In the genomic region with DNA sequence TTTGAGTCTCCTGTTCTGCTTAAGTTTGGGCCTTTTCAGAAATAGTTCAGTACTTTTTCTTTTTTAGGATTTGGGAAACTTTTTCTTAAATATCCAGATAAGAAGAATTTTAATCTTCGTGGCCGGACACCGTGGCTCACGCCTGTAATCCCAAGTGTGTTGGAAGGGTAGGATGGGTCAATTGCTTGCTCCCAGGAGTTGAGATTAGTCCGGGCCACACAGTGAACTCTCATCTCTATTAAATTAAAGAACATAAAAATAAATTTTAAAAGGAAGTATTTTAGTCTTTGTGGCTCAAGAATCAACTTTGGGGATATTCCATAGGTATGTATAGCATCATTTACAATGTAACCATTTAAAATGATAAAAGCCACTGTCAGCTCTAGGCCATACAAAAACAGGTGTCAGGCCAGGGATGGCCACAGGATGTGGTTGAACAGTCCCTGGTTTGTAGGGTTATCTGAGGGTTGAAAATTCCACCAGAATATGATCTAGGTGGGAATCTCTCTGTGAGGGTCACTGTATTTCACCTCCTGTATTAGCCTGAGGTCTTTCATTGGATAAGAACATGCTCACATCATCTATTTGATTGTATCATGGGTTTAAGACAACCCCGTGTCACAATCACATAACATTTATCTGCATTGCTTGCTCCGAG, we compare ENCODE assay signal across 23 cellular contexts.
DNase-seq lines count a peak whose midpoint lies in the region; ATAC-seq and TF ChIP-seq lines count a peak whose summit lies in the region.
"Had no signal": no experiment of that assay in that cellular context is flagged by ENCODE, and none has a peak within 500 bp of the region (broad histone marks: within the 10 kb centered on the region; RNA-seq: fewer than 3 reads in every experiment).

No MANE protein-coding gene starts in this region.

- H3K27me3 Mint-ChIP-seq in CD4-positive, alpha-beta memory T cell: peaks cover 0 to 1% of the 10 kb centered on the region in 2 donors
- H3K27me3 Mint-ChIP-seq in activated CD8-positive, alpha-beta T cell treated with anti-CD3 and anti-CD28 coated beads for 36 hours: no peaks in the 10 kb centered on the region
- peaks cover 3% of the 10 kb centered on the region for H3K27me3 Mint-ChIP-seq in endothelial cell (ENCODE audit: unreplicated experiment)
- H3K27me3 Mint-ChIP-seq in natural killer cell treated with Interleukin-12 subunit alpha and Interleukin-12 subunit beta and Interleukin-15 and Interleukin-18, amount 100 ng/mL, for 72 hours: no peaks in the 10 kb centered on the region

- H3K4me1 Mint-ChIP-seq in CD4-positive, alpha-beta memory T cell: peaks cover 27 to 59% (median 47%) of the 10 kb centered on the region in 4 donors
- peaks cover 57% of the 10 kb centered on the region for H3K4me1 Mint-ChIP-seq in activated CD8-positive, alpha-beta T cell treated with anti-CD3 and anti-CD28 coated beads for 36 hours (ENCODE audit: low read depth)
- peaks cover 17% of the 10 kb centered on the region for H3K4me1 Mint-ChIP-seq in endothelial cell (ENCODE audit: unreplicated experiment)
- H3K4me1 Mint-ChIP-seq in natural killer cell treated with Interleukin-12 subunit alpha and Interleukin-12 subunit beta and Interleukin-15 and Interleukin-18, amount 100 ng/mL, for 72 hours (ENCODE audit: low read depth in 2 of 2): peaks cover 48 to 60% of the 10 kb centered on the region in 2 donors

- H3K4me3 ChIP-seq in CD4-positive, alpha-beta memory T cell (ENCODE audit: low read length in 2 of 2): no peak overlapping the region
- H3K4me3 ChIP-seq: GM12878, PC-9 had no signal

- no peaks in the 10 kb centered on the region for H3K36me3 ChIP-seq in CD4-positive, alpha-beta memory T cell (ENCODE audit: insufficient read depth, low read length)

- ATAC-seq in activated CD8-positive, alpha-beta T cell treated with anti-CD3 and anti-CD28 coated beads for 36 hours: no peak
- ATAC-seq in natural killer cell treated with Interleukin-12 subunit alpha and Interleukin-12 subunit beta and Interleukin-15 and Interleukin-18, amount 100 ng/mL, for 72 hours: no peak
- no peak for ATAC-seq in GM21360 (IDR thresholded peaks at IDR 0.05; ENCODE audit: unreplicated experiment)
- no peak for ATAC-seq in GM18868 (IDR thresholded peaks at IDR 0.05; ENCODE audit: unreplicated experiment)
- ATAC-seq: GM12878, HCT116, HepG2 had no signal

- no peak for DNase-seq in CD4-positive, alpha-beta memory T cell
- DNase-seq in activated CD8-positive, alpha-beta T cell treated with anti-CD3 and anti-CD28 coated beads for 36 hours: no peak
- DNase-seq in endothelial cell (ENCODE audit: low spot score) (no peak), iPS-NIHi11 (ENCODE audit: low spot score) (no peak)
- DNase-seq in natural killer cell treated with Interleukin-12 subunit alpha and Interleukin-12 subunit beta and Interleukin-15 and Interleukin-18, amount 100 ng/mL, for 72 hours (ENCODE audit: low spot score): no peak
- DNase-seq: C1 segment of cervical spinal cord, DND-41, KG1, NCI-H1092 treated with DMSO at 0.1 percent for 48 hours, NCI-H146, NCI-H2029, NCI-H2227 treated with DMSO at 0.1 percent for 48 hours, NCI-H510A, NCI-H748 treated with DMSO at 0.1 percent for 48 hours, PC-9, RPMI8226, SHP77 had no signal

- H3K36me3 Mint-ChIP-seq in CD4-positive, alpha-beta memory T cell: peaks cover 0 to 2% of the 10 kb centered on the region in 2 donors
- H3K36me3 Mint-ChIP-seq in activated CD8-positive, alpha-beta T cell treated with anti-CD3 and anti-CD28 coated beads for 36 hours (ENCODE audit: low read depth): peaks cover 1% of the 10 kb centered on the region
- no peaks in the 10 kb centered on the region for H3K36me3 Mint-ChIP-seq in endothelial cell (ENCODE audit: low read depth, unreplicated experiment)
- no peaks in the 10 kb centered on the region for H3K36me3 Mint-ChIP-seq in natural killer cell treated with Interleukin-12 subunit alpha and Interleukin-12 subunit beta and Interleukin-15 and Interleukin-18, amount 100 ng/mL, for 72 hours

- peak overlapping the region in 6 of 8 donors; percentile 66 to 87 (median 78) for H3K4me3 Mint-ChIP-seq in CD4-positive, alpha-beta memory T cell
- H3K4me3 Mint-ChIP-seq in activated CD8-positive, alpha-beta T cell treated with anti-CD3 and anti-CD28 coated beads for 36 hours: peak overlapping the region; percentile 41
- H3K4me3 Mint-ChIP-seq in endothelial cell (ENCODE audit: unreplicated experiment): no peak overlapping the region
- H3K4me3 Mint-ChIP-seq in natural killer cell treated with Interleukin-12 subunit alpha and Interleukin-12 subunit beta and Interleukin-15 and Interleukin-18, amount 100 ng/mL, for 72 hours: peak overlapping the region; percentile 72

- POLR2A ChIA-PET in CD4-positive, alpha-beta memory T cell (lab: Charles Lee; ENCODE audit: partially characterized antibody): interaction anchor here (0.7 kb wide), 1 partner anchor 27 kb away, joined by 3 read pairs; no protein-coding TSS in a partner anchor
- POLR2A ChIA-PET in activated CD8-positive, alpha-beta T cell treated with anti-CD3 and anti-CD28 coated beads for 36 hours (lab: Charles Lee): no interaction called here

- H3K27ac ChIP-seq in CD4-positive, alpha-beta memory T cell (ENCODE audit: low read depth, low read length): no peak overlapping the region
- H3K27ac ChIP-seq: HL-60, PC-9 had no signal

- no peaks in the 10 kb centered on the region for H3K9me3 ChIP-seq in CD4-positive, alpha-beta memory T cell (ENCODE audit: control insufficient read depth in 1 of 2, low read length in 2 of 2)

- peak overlapping the region in 3 of 7 donors; percentile 80 to 93 (median 92) for H3K27ac Mint-ChIP-seq in CD4-positive, alpha-beta memory T cell
- peak overlapping the region; percentile 47 for H3K27ac Mint-ChIP-seq in activated CD8-positive, alpha-beta T cell treated with anti-CD3 and anti-CD28 coated beads for 36 hours
- H3K27ac Mint-ChIP-seq in endothelial cell (ENCODE audit: unreplicated experiment): peak overlapping the region; percentile 55
- H3K27ac Mint-ChIP-seq in natural killer cell treated with Interleukin-12 subunit alpha and Interleukin-12 subunit beta and Interleukin-15 and Interleukin-18, amount 100 ng/mL, for 72 hours: peak overlapping the region; percentile 86 to 88

- H3K9me3 Mint-ChIP-seq in CD4-positive, alpha-beta memory T cell: no peaks in the 10 kb centered on the region
- no peaks in the 10 kb centered on the region for H3K9me3 Mint-ChIP-seq in activated CD8-positive, alpha-beta T cell treated with anti-CD3 and anti-CD28 coated beads for 36 hours
- H3K9me3 Mint-ChIP-seq in endothelial cell (ENCODE audit: unreplicated experiment): no peaks in the 10 kb centered on the region
- H3K9me3 Mint-ChIP-seq in natural killer cell treated with Interleukin-12 subunit alpha and Interleukin-12 subunit beta and Interleukin-15 and Interleukin-18, amount 100 ng/mL, for 72 hours: no peaks in the 10 kb centered on the region

- CTCF ChIA-PET in CD4-positive, alpha-beta memory T cell (lab: Charles Lee; ENCODE audit: partially characterized antibody): interaction anchor here (10.8 kb wide), 1 partner anchor 11 kb away, joined by 138 read pairs; no protein-coding TSS in a partner anchor
- CTCF ChIA-PET in activated CD8-positive, alpha-beta T cell treated with anti-CD3 and anti-CD28 coated beads for 36 hours (lab: Charles Lee): interaction anchor here (1.2 to 13.6 kb wide), 5 partner anchors 8 to 195 kb away, joined by 4 to 110 read pairs (median 4); no protein-coding TSS in a partner anchor

- peaks cover 26% of the 10 kb centered on the region for H3K4me1 ChIP-seq in CD4-positive, alpha-beta memory T cell (ENCODE audit: insufficient read depth, low read length)

- intact Hi-C loops in CD4-positive, alpha-beta memory T cell (cut with micrococcal nuclease): no loop called here
- intact Hi-C loops in activated CD8-positive, alpha-beta T cell treated with anti-CD3 and anti-CD28 coated beads for 36 hours (cut with micrococcal nuclease): no loop called here

- TF ChIP-seq CTCF in activated CD8-positive, alpha-beta T cell treated with anti-CD3 and anti-CD28 coated beads for 36 hours (IDR thresholded peaks at IDR 0.05): no peak
- TF ChIP-seq CTCF in endothelial cell (IDR thresholded peaks at IDR 0.05; ENCODE audit: unreplicated experiment): no peak

- no peaks in the 10 kb centered on the region for H3K27me3 ChIP-seq in CD4-positive, alpha-beta memory T cell (ENCODE audit: insufficient read depth, low read length)
